ENCODE assay signal across 23 cellular contexts in genomic region chr22:34998921-34999320, GRCh38.
"Had no signal": no experiment of that assay in that cellular context is flagged by ENCODE, and none has a peak within 500 bp of the region (broad histone marks: within the 10 kb centered on the region; RNA-seq: fewer than 3 reads in every experiment).

No MANE protein-coding gene starts in this region.

- H3K36me3 Mint-ChIP-seq: mesothelial cell of epicardium, naive B cell had no signal

- H3K27me3 Mint-ChIP-seq: dendritic cell treated with granulocyte-macrophage colony-stimulating factor and Interleukin-4, amounts not matched to agents 40 ng/mL and 50 ng/mL, for 4 days had no signal

- H3K9me3 Mint-ChIP-seq: dendritic cell treated with granulocyte-macrophage colony-stimulating factor and Interleukin-4, amounts not matched to agents 40 ng/mL and 50 ng/mL, for 4 days; mesothelial cell of epicardium had no signal

- H3K9me3 ChIP-seq: colonic mucosa, esophagus muscularis mucosa, gastroesophageal sphincter, heart right ventricle, left lung, lower lobe of right lung, mucosa of descending colon had no signal

- H3K27ac Mint-ChIP-seq: dendritic cell treated with granulocyte-macrophage colony-stimulating factor and Interleukin-4, amounts not matched to agents 40 ng/mL and 50 ng/mL, for 4 days; mesothelial cell of epicardium had no signal

- H3K4me1 ChIP-seq: colonic mucosa, esophagus muscularis mucosa, foreskin keratinocyte, gastroesophageal sphincter, heart right ventricle, left lung, lower lobe of right lung had no signal

- H3K4me3 ChIP-seq: colonic mucosa, esophagus muscularis mucosa, gastroesophageal sphincter, heart right ventricle, left lung, lower lobe of right lung, mucosa of descending colon had no signal

- H3K4me3 Mint-ChIP-seq: dendritic cell treated with granulocyte-macrophage colony-stimulating factor and Interleukin-4, amounts not matched to agents 40 ng/mL and 50 ng/mL, for 4 days; mesothelial cell of epicardium; naive B cell had no signal

- H3K27ac ChIP-seq: colonic mucosa, esophagus muscularis mucosa, foreskin keratinocyte, gastroesophageal sphincter, heart right ventricle, left lung, lower lobe of right lung had no signal

- ATAC-seq: foreskin keratinocyte, gastroesophageal sphincter, heart right ventricle, left cardiac atrium, left lung, left ventricle myocardium superior, lower lobe of right lung, mucosa of descending colon had no signal

- H3K36me3 ChIP-seq: colonic mucosa, esophagus muscularis mucosa, gastroesophageal sphincter, heart right ventricle, left lung, lower lobe of right lung had no signal

- H3K27me3 ChIP-seq: colonic mucosa, foreskin keratinocyte had no signal

- FAIRE-seq: endothelial cell of umbilical vein, frontal cortex, islet of Langerhans, keratinocyte had no signal

- DNase-seq: colonic mucosa; cortex of kidney; effector CD4-positive, alpha-beta T cell; effector memory CD4-positive, alpha-beta T cell; foreskin keratinocyte; head of caudate nucleus; heart right ventricle; hippocampal formation; left cardiac atrium; left lung; left ventricle myocardium superior; lower lobe of right lung; mesenchymal stem cell; mucosa of descending colon; naive B cell had no signal

- H3K4me1 Mint-ChIP-seq: mesothelial cell of epicardium, naive B cell had no signal
